ENCODE assay signal across 1 cellular context in genomic region chr4:40719008-40719623, GRCh38.
TF ChIP-seq lines count a peak whose summit lies in the region.

No MANE protein-coding gene starts in this region.

TF ChIP-seq in GM23338, 12 proteins besides CTCF, POLR2A, EP300 and RAD21 (continued from another document):
- TF ChIP-seq ZNF462 (CRISPR knock-in tag; IDR thresholded peaks at IDR 0.05) (no peak), CREB1 (CRISPR knock-in tag; IDR thresholded peaks at IDR 0.05; ENCODE audit: low read depth) (no peak), ETS1 (IDR thresholded peaks at IDR 0.05) (no peak), REST (IDR thresholded peaks at IDR 0.05; ENCODE audit: unreplicated experiment) (no peak)
TF ChIP-seq in GM23338: peak in this region for 0.
